Comparison of ENCODE assay signal across 8 cellular contexts in genomic region chr5:95823241-95823737, GRCh38. TPM values are rescaled to one million over a fixed set of nuclear protein-coding genes. Genes with fewer than 3 reads are reported as not detected.
A peak's percentile ranks its signal among the peaks of the same experiment; 100 is the strongest.
DNase-seq lines count a peak whose midpoint lies in the region; TF ChIP-seq lines count a peak whose summit lies in the region.

No MANE protein-coding gene starts in this region.

- peak overlapping the region; percentile 83 for H3K4me2 ChIP-seq in Karpas-422 (ENCODE audit: low read depth, low read length, poor library complexity, severe bottlenecking)

- no peaks in the 10 kb centered on the region for H3K79me2 ChIP-seq in Karpas-422 (ENCODE audit: low read length)

- no peaks in the 10 kb centered on the region for H3K36me3 ChIP-seq in Karpas-422 (ENCODE audit: insufficient read depth, low read length)
- H3K36me3 ChIP-seq in colonic mucosa = no peaks in the 10 kb centered on the region
- no peaks in the 10 kb centered on the region for H3K36me3 ChIP-seq in neuron (ENCODE audit: insufficient read depth, low read length)

- H3K27me3 ChIP-seq in Karpas-422 (ENCODE audit: low read length) (no peaks in the 10 kb centered on the region), colonic mucosa (no peaks in the 10 kb centered on the region), neuron (ENCODE audit: insufficient read depth, low read length) (no peaks in the 10 kb centered on the region)

- no peaks in the 10 kb centered on the region for H4K20me1 ChIP-seq in Karpas-422 (ENCODE audit: insufficient read depth, low read depth, low read length)

- H3K4me1 ChIP-seq in Karpas-422 (ENCODE audit: low read length) = peaks cover 27% of the 10 kb centered on the region
- no peaks in the 10 kb centered on the region for H3K4me1 ChIP-seq in colonic mucosa
- H3K4me1 ChIP-seq in neuron (ENCODE audit: insufficient read depth, low read length) = peaks cover 22% of the 10 kb centered on the region

- no peaks in the 10 kb centered on the region for H3K9me3 ChIP-seq in Karpas-422 (ENCODE audit: low read length)
- H3K9me3 ChIP-seq in colonic mucosa = no peaks in the 10 kb centered on the region
- H3K9me3 ChIP-seq in neuron (ENCODE audit: low read length) = no peaks in the 10 kb centered on the region

- TF ChIP-seq CTCF in C4-2B (conservative IDR thresholded peaks at IDR 0.05) = no peak
- TF ChIP-seq CTCF in colonic mucosa (IDR thresholded peaks at IDR 0.05) = no peak

- H3K9ac ChIP-seq in Karpas-422 (ENCODE audit: low read length) (no peak overlapping the region), colonic mucosa (ENCODE audit: low read depth in 2 of 2, low read length in 2 of 2) (peak overlapping the region; percentile 33 to 90)

- in situ Hi-C loops in G401 (cut with HindIII; ENCODE audit: low sequenced_read_pairs) = no loop called here

- H3K27ac ChIP-seq in C4-2B = peak overlapping the region; percentile 47
- no peak overlapping the region for H3K27ac ChIP-seq in Karpas-422 (ENCODE audit: low read length)
- H3K27ac ChIP-seq in colonic mucosa = peak overlapping the region; percentile 93

- intact Hi-C loops in colonic mucosa (cut with DNase I) = no loop called here

- no peak for DNase-seq in Karpas-422
- no peak for DNase-seq in colonic mucosa
- no peak for DNase-seq in G401 (ENCODE audit: low spot score)
- DNase-seq in NCI-H526 treated with DMSO at 0.1 percent for 48 hours (lab: John Stamatoyannopoulos, UW) = no peak
- no peak for DNase-seq in ecto neural progenitor cell (ENCODE audit: low spot score)
- DNase-seq in COR-L47 (lab: John Stamatoyannopoulos, UW) = no peak

- H2AFZ ChIP-seq in Karpas-422 (ENCODE audit: low read length) = peak overlapping the region; percentile 95; the same call in 1 of the 2 replicates
- peak overlapping the region; percentile 11 for H2AFZ ChIP-seq in neuron (ENCODE audit: low read depth, low read length)

- H3K4me3 ChIP-seq in Karpas-422 (ENCODE audit: low read length) = no peak overlapping the region
- H3K4me3 ChIP-seq in colonic mucosa = peak overlapping the region; percentile 69
- H3K4me3 ChIP-seq in neuron (ENCODE audit: low read length) = no peak overlapping the region

- H3K9me2 ChIP-seq in Karpas-422 (replicated peaks; ENCODE audit: insufficient read depth, low read length) = no peaks in the 10 kb centered on the region

RNA-seq across cellular contexts. Expression of gene GLRX, which starts 0.8 kb away (rescaled TPM):
- total RNA-seq in Karpas-422 (2014; rRNA removed; shearing (Covaris generic); ENCODE audit: low replicate concordance) = 16.3 and 18.0 TPM in 2 replicates
- total RNA-seq in colonic mucosa = 10 to 100 TPM; 52.8 to 89.6 TPM
- total RNA-seq in G401 (2014; rRNA removed; shearing (Covaris generic)) = not detected in 2 replicates

Comparison
In these comparisons a context has a peak if more than half of its experiments do, and no peak if none do; other contexts are left out.
1. RNA of gene GLRX, which starts 0.8 kb away (total RNA-seq): 52.8 to 89.6 TPM in colonic mucosa and 16.3 to 18.0 TPM in Karpas-422; not detected in G401; every median in the first group is over 10 times any median in the second.